Comparison of ENCODE assay signal across 2 cellular contexts in the genomic region with DNA sequence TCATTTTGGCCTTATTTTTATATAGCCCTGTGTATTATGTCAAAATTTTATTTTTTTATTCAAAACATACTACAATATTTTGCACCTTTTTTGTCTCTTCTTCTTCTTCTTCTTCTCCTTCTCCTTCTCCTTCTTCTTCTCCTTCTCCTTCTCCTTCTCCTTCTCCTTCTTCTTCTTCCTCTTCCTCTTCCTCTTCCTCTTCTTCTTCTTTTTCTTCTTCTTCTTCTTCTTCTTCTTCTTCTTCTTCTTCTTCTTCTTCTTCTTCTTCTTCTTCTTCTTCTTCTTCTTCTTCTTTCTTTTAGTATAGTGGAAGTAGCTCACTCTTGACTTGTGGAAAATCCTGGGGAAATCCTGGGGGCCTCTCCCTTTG. TPM values are rescaled to one million over a fixed set of nuclear protein-coding genes. Genes with fewer than 3 reads are reported as not detected.
"Had no signal": no experiment of that assay in that cellular context is flagged by ENCODE, and none has a peak within 500 bp of the region (broad histone marks: within the 10 kb centered on the region; RNA-seq: fewer than 3 reads in every experiment).

No MANE protein-coding gene starts in this region.

RNA-seq across cellular contexts. Expression of a gene that starts 2.6 kb away (rescaled TPM):
- total RNA-seq: G401, GM12878 had no signal
- polyA plus RNA-seq: GM12878 had no signal

RNA-seq across cellular contexts. Expression of a gene that starts 9.0 kb away (rescaled TPM):
- total RNA-seq: G401, GM12878 had no signal
- polyA plus RNA-seq: GM12878 had no signal

RNA-seq across cellular contexts. Expression of a gene that starts 49.0 kb away (rescaled TPM):
- total RNA-seq: G401, GM12878 had no signal
- polyA plus RNA-seq: GM12878 had no signal

RNA-seq across cellular contexts. Expression of a gene that starts 56.5 kb away (rescaled TPM):
- total RNA-seq: G401, GM12878 had no signal
- polyA plus RNA-seq: GM12878 had no signal
